1 cellular context compared by ENCODE assay signal in genomic region chr10:94344522-94345122, GRCh38.
TF ChIP-seq lines count a peak whose summit lies in the region.

No MANE protein-coding gene starts in this region.

TF ChIP-seq in GM12878, 131 proteins besides CTCF, POLR2A, EP300 and RAD21 (continued from another document):
- 0 out of 2 replicates have a peak, but pooled peaks have one; percentile 33 for TF ChIP-seq ELK1 (IDR thresholded peaks at IDR 0.05; ENCODE audit: low read depth, low read length)
- peak; percentile 55; the same call in 1 of the 2 replicates for TF ChIP-seq MEF2A (IDR thresholded peaks at IDR 0.05; ENCODE audit: insufficient read depth, low read depth, low read length)
- no peak; the same call in 1 of the 2 replicates for TF ChIP-seq PAX8 (IDR thresholded peaks at IDR 0.05)
- no peak for TF ChIP-seq SIX5 (IDR thresholded peaks at IDR 0.05; ENCODE audit: low read depth, low read length, severe bottlenecking)
- TF ChIP-seq BHLHE40 (IDR thresholded peaks at IDR 0.05; ENCODE audit: borderline replicate concordance in 1 of 2, low read depth in 2 of 2, low read length in 1 of 2): 0 out of 4 replicates have a peak, but pooled peaks of 1 of the 2 experiments have one; percentile 17
- no peak for TF ChIP-seq SREBF2 (IDR thresholded peaks at IDR 0.05; ENCODE audit: low read length)
- peak; percentile 73 for TF ChIP-seq DPF2 (IDR thresholded peaks at IDR 0.05)
- TF ChIP-seq STAT1 (conservative IDR thresholded peaks at IDR 0.05): no peak
- TF ChIP-seq JUND (IDR thresholded peaks at IDR 0.05; ENCODE audit: low read depth, low read length): no peak
- TF ChIP-seq CREB1 (IDR thresholded peaks at IDR 0.05; ENCODE audit: low read depth): peak; percentile 18; the same call in 1 of the 2 replicates
- TF ChIP-seq BRCA1 (IDR thresholded peaks at IDR 0.05; ENCODE audit: low read depth, low read length): no peak
- TF ChIP-seq EED (IDR thresholded peaks at IDR 0.05; ENCODE audit: low read depth): no peak
- TF ChIP-seq, protein P1, sequence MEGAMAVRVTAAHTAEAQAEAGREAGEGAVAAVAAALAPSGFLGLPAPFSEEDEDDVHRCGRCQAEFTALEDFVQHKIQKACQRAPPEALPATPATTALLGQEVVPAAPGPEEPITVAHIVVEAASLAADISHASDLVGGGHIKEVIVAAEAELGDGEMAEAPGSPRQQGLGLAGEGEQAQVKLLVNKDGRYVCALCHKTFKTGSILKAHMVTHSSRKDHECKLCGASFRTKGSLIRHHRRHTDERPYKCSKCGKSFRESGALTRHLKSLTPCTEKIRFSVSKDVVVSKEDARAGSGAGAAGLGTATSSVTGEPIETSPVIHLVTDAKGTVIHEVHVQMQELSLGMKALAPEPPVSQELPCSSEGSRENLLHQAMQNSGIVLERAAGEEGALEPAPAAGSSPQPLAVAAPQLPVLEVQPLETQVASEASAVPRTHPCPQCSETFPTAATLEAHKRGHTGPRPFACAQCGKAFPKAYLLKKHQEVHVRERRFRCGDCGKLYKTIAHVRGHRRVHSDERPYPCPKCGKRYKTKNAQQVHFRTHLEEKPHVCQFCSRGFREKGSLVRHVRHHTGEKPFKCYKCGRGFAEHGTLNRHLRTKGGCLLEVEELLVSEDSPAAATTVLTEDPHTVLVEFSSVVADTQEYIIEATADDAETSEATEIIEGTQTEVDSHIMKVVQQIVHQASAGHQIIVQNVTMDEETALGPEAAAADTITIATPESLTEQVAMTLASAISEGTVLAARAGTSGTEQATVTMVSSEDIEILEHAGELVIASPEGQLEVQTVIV (IDR thresholded peaks at IDR 0.05; ENCODE audit: borderline replicate concordance, partially characterized antibody): no peak
- TF ChIP-seq ATF7 (IDR thresholded peaks at IDR 0.05; ENCODE audit: low read depth): peak; percentile 74
- TF ChIP-seq RAD51 (IDR thresholded peaks at IDR 0.05): peak; percentile 33
- no peak; the same call in 1 of the 2 replicates for TF ChIP-seq ZNF217 (IDR thresholded peaks at IDR 0.05)
- peak; percentile 73 for TF ChIP-seq RUNX3 (IDR thresholded peaks at IDR 0.05; ENCODE audit: low read length)
- TF ChIP-seq TCF12 (IDR thresholded peaks at IDR 0.05; ENCODE audit: low read depth, low read length): no peak
- TF ChIP-seq, protein P2, sequence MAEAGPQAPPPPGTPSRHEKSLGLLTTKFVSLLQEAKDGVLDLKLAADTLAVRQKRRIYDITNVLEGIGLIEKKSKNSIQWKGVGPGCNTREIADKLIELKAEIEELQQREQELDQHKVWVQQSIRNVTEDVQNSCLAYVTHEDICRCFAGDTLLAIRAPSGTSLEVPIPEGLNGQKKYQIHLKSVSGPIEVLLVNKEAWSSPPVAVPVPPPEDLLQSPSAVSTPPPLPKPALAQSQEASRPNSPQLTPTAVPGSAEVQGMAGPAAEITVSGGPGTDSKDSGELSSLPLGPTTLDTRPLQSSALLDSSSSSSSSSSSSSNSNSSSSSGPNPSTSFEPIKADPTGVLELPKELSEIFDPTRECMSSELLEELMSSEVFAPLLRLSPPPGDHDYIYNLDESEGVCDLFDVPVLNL (IDR thresholded peaks at IDR 0.05; ENCODE audit: low read depth, low read length): 0 out of 2 replicates have a peak, but pooled peaks have one; percentile 9
- 0 out of 2 replicates have a peak, but pooled peaks have one; percentile 40 for TF ChIP-seq FOXM1 (IDR thresholded peaks at IDR 0.05; ENCODE audit: low read depth, low read length)
